Comparison of ENCODE assay signal across 25 cellular contexts in the genomic region with DNA sequence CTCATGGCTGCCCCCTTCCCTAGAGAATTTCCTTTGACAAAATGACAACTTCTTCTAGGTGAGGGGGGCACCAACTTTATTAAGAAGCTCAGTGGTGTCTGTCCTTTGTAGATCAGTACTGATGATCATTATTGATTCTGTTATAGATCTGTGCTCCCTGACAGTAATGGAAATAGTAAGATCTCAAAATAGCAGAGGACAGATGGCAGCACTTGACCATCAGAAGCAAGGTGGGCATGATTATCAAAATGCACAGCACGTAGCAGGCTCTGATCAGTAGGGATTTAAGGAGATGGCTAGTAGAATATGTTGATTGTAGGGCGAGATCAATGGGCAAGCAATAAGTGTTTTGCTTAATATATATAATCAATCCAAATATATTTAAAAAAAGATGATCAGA.
"Had no signal": no experiment of that assay in that cellular context is flagged by ENCODE, and none has a peak within 500 bp of the region (broad histone marks: within the 10 kb centered on the region; RNA-seq: fewer than 3 reads in every experiment).

No MANE protein-coding gene starts in this region.

- H3K4me3 ChIP-seq: MG63, Peyer's patch, SJCRH30 had no signal

- H3K36me3 ChIP-seq: MG63, Peyer's patch, SJCRH30 had no signal

- FAIRE-seq: HTR-8/SVneo had no signal

- H3K4me1 ChIP-seq: Peyer's patch had no signal

- H3K9me3 ChIP-seq: MG63, Peyer's patch, SJCRH30 had no signal

- ATAC-seq: PC-3, Right ventricle myocardium inferior, SK-N-SH treated with all-trans-retinoic acid at 6 μM for 48 hours had no signal

- H3K27ac ChIP-seq: HL-60, Peyer's patch, SJCRH30 had no signal

- H3K27me3 ChIP-seq: MG63, Peyer's patch, SJCRH30 had no signal

- DNase-seq: Karpas-422, KG1, MG63, NCI-H1048, NCI-H1105, NCI-H1417, NCI-H1436 treated with DMSO at 0.1 percent for 48 hours, NCI-H1694, NCI-H187 treated with DMSO at 0.1 percent for 48 hours, NCI-H2029 treated with DMSO at 0.1 percent for 48 hours, NCI-H2171 treated with DMSO at 0.1 percent for 48 hours, NCI-H345, NCI-H446 treated with DMSO at 0.1 percent for 48 hours, NCI-H510A treated with DMSO at 0.1 percent for 48 hours, NCI-H526, NCI-H82, PC-3, Peyer's patch, SHP77 treated with DMSO at 0.1 percent for 48 hours, SJCRH30, T-helper 1 cell had no signal
